ENCODE assay signal across 20 cellular contexts in genomic region chr1:23646571-23646970, GRCh38. TPM values are rescaled to one million over a fixed set of nuclear protein-coding genes. Genes with fewer than 3 reads are reported as not detected.
DNase-seq lines count a peak whose midpoint lies in the region; ATAC-seq, FAIRE-seq and TF ChIP-seq lines count a peak whose summit lies in the region.
"Had no signal": no experiment of that assay in that cellular context is flagged by ENCODE, and none has a peak within 500 bp of the region (broad histone marks: within the 10 kb centered on the region; RNA-seq: fewer than 3 reads in every experiment).

No MANE protein-coding gene starts in this region.

- H2AFZ ChIP-seq in K562 (ENCODE audit: low read depth, low read length) (no peak overlapping the region), trophoblast cell (ENCODE audit: insufficient read depth, low read length, poor library complexity) (no peak overlapping the region)
- H2AFZ ChIP-seq: GM23248 had no signal

- no peak overlapping the region for H2BK120ac ChIP-seq in trophoblast cell (ENCODE audit: insufficient read depth, low read length, poor library complexity)

- in situ Hi-C loops in K562 (cut with MboI) = no loop called here

- H2BK5ac ChIP-seq in trophoblast cell (ENCODE audit: low read depth, low read length, poor library complexity) = no peak overlapping the region

- peaks cover 26 to 54% of the 10 kb centered on the region in 2 experiments for H3K27me3 ChIP-seq in K562 (ENCODE audit: control insufficient read depth in 2 of 2, insufficient read depth in 2 of 2, low read length in 2 of 2)
- no peaks in the 10 kb centered on the region for H3K27me3 ChIP-seq in trophoblast cell (ENCODE audit: insufficient read depth, low read length)

- no peak overlapping the region for H4K12ac ChIP-seq in trophoblast cell (ENCODE audit: low read depth, low read length)

- H3K4me2 ChIP-seq in K562 (ENCODE audit: insufficient read depth, low read length) (no peak overlapping the region), trophoblast cell (ENCODE audit: low read length) (no peak overlapping the region)

- intact Hi-C loops in K562 (cut with micrococcal nuclease) = no loop called here
- intact Hi-C loops in left ventricle myocardium superior (cut with micrococcal nuclease) = no loop called here

- no peaks in the 10 kb centered on the region for H3K36me3 ChIP-seq in K562 (ENCODE audit: control insufficient read depth, insufficient read depth, low read length)
- no peaks in the 10 kb centered on the region for H3K36me3 ChIP-seq in trophoblast cell (ENCODE audit: control insufficient read depth in 1 of 2, insufficient read depth in 2 of 2, low read length in 2 of 2)

- H2AK5ac ChIP-seq in trophoblast cell (ENCODE audit: low read length) = no peak overlapping the region

- H4K91ac ChIP-seq in trophoblast cell (ENCODE audit: low read depth, low read length) = no peak overlapping the region

- H3K79me2 ChIP-seq in K562 (ENCODE audit: control insufficient read depth, insufficient read depth, low read length) (no peaks in the 10 kb centered on the region), trophoblast cell (ENCODE audit: control insufficient read depth, insufficient read depth, low read length, poor library complexity) (no peaks in the 10 kb centered on the region)

- no peak overlapping the region for H3K4ac ChIP-seq in trophoblast cell (ENCODE audit: low read depth, low read length)

- CTCF ChIA-PET in K562 (lab: Yijun Ruan, JAX; ENCODE audit: low intra/inter-chr PET ratio) = no interaction called here

- ATAC-seq in K562 (no peak), left ventricle myocardium superior (no peak)
- ATAC-seq: CD8-positive, alpha-beta T cell; GM12878 had no signal

- no peaks in the 10 kb centered on the region for H3K79me1 ChIP-seq in trophoblast cell (ENCODE audit: low read length)

- H3K9ac ChIP-seq in K562 (ENCODE audit: insufficient read depth in 1 of 2, low read depth in 2 of 2, low read length in 2 of 2) (no peak overlapping the region), trophoblast cell (ENCODE audit: low read length) (no peak overlapping the region)
- H3K9ac ChIP-seq: GM23248 had no signal

- H3K9me3 ChIP-seq in K562 (replicated peaks; ENCODE audit: control insufficient read depth, insufficient read depth, low read depth, low read length) = no peaks in the 10 kb centered on the region
- H3K9me3 ChIP-seq in trophoblast cell (ENCODE audit: insufficient read depth, low read depth, low read length) = peaks cover 5% of the 10 kb centered on the region
- H3K9me3 ChIP-seq: Caco-2 had no signal

- no peaks in the 10 kb centered on the region for H4K20me1 ChIP-seq in K562 (replicated peaks; ENCODE audit: control insufficient read depth, insufficient read depth, low read length)

- H4K8ac ChIP-seq in trophoblast cell (ENCODE audit: low read depth, low read length) = no peak overlapping the region

- no peak for TF ChIP-seq EP300 in K562 (IDR thresholded peaks at IDR 0.05; ENCODE audit: low read length)

- peaks cover 0 to 5% of the 10 kb centered on the region in 2 experiments; a peak in 1 of 5 replicates for H3K4me1 ChIP-seq in K562 (replicated peaks in 1 of 2; ENCODE audit: control insufficient read depth in 2 of 2, insufficient read depth in 2 of 2, low read length in 2 of 2)
- peaks cover 7% of the 10 kb centered on the region in 2 experiments for H3K4me1 ChIP-seq in trophoblast cell (ENCODE audit: control insufficient read depth in 1 of 2, insufficient read depth in 2 of 2, low read length in 2 of 2)
- H3K4me1 ChIP-seq: Caco-2 had no signal

- TF ChIP-seq CTCF in K562 (IDR thresholded peaks at IDR 0.05 in 2 of 3, conservative IDR thresholded peaks at IDR 0.05 in 1 of 3; ENCODE audit: insufficient read depth in 2 of 3, low read depth in 1 of 3, low read length in 3 of 3) = no peak

- DNase-seq in NCI-H82 (lab: John Stamatoyannopoulos, UW) (peak; percentile 58), K562 (ENCODE audit: extremely low read depth in 1 of 4, low spot score in 3 of 4) (no peak), trophoblast cell (peak; percentile 57 to 73), NOMO-1 treated with DMSO at 0.1 percent for 48 hours (lab: John Stamatoyannopoulos, UW; ENCODE audit: unreplicated experiment) (no peak), left ventricle myocardium superior (no peak), NCI-H526 treated with DMSO at 0.1 percent for 48 hours (lab: John Stamatoyannopoulos, UW) (no peak)
- DNase-seq: Caco-2; CD4-positive, CD25-positive, alpha-beta regulatory T cell; CD8-positive, alpha-beta T cell; DMS153; DND-41; EL; GDM1; H7; HCEC 1CT had no signal

- no TSS peak for BruUV-seq in K562 (replicated peaks; lab: Mats Ljungman, UMichigan)

- H2BK12ac ChIP-seq in trophoblast cell (ENCODE audit: low read length) = no peak overlapping the region

- H3K9me1 ChIP-seq in K562 (ENCODE audit: control insufficient read depth, insufficient read depth, low read length) = no peaks in the 10 kb centered on the region

- POLR2A ChIA-PET in K562 (lab: Yijun Ruan, JAX) = interaction anchor here (0.6 to 1.5 kb wide), 4 partner anchors 9 to 124 kb away, joined by 3 to 4 read pairs (median 3); partner anchors contain the start of gene RPL11

- no peak overlapping the region for H3K14ac ChIP-seq in trophoblast cell (ENCODE audit: low read length)

- H3K4me3 ChIP-seq in K562 (no peak overlapping the region), trophoblast cell (ENCODE audit: low read depth, low read length) (no peak overlapping the region)
- H3K4me3 ChIP-seq: GM12878, GM23248 had no signal

- WGBS in K562 (ENCODE audit: insufficient coverage, low coverage, missing lambda C conversion rate) = 2% methylated on average over 6 of the region's 6 CpGs
- no CpG with 5 or more reads among the region's 6 CpGs for WGBS in trophoblast cell (ENCODE audit: extremely low coverage, insufficient coverage, insufficient read length)

- TF ChIP-seq RAD21 in K562 (CRISPR knock-in tag; conservative IDR thresholded peaks at IDR 0.05 in 1 of 2, IDR thresholded peaks at IDR 0.05 in 1 of 2) = no peak

- no peak for FAIRE-seq in K562 (lab: Jason Lieb, UNC)
- FAIRE-seq: GM12878, GM19239, H1 had no signal

- H3K18ac ChIP-seq in trophoblast cell (ENCODE audit: low read length) = no peak overlapping the region

- no peak overlapping the region for H3K23ac ChIP-seq in trophoblast cell (ENCODE audit: low read length)

- H3K27ac ChIP-seq in K562 (ENCODE audit: extremely low read depth, low read depth, low read length) (no peak overlapping the region), trophoblast cell (ENCODE audit: low read depth, low read length) (no peak overlapping the region)
- H3K27ac ChIP-seq: C4-2B, GM23248 had no signal

- TF ChIP-seq POLR2A in K562 (conservative IDR thresholded peaks at IDR 0.05) = no peak

TF ChIP-seq in K562, 482 proteins besides CTCF, POLR2A, EP300 and RAD21:
- TF ChIP-seq NFATC3 (IDR thresholded peaks at IDR 0.05) (no peak), HMBOX1 (IDR thresholded peaks at IDR 0.05) (peak; percentile 41)

RNA-seq across cellular contexts. Expression of gene RPL11, which starts 45.0 kb away (rescaled TPM):
- total RNA-seq in K562 (2011; cell fraction: chromatin; rRNA removed; ENCODE audit: low replicate concordance) = 326 and 345 TPM in 2 replicates
- total RNA-seq in K562 (2011; cell fraction: nucleolus; rRNA removed) = 341 and 370 TPM in 2 replicates
- 557 and 1,073 TPM in 2 replicates for total RNA-seq in K562 (2011; cell fraction: nucleoplasm; rRNA removed)
- 3,111 and 3,495 TPM in 2 replicates for total RNA-seq in K562 (2014; rRNA removed)
- 3,683 and 3,950 TPM in 2 replicates for total RNA-seq in K562 (2014; rRNA removed; fragmentation: Illumina TruSeq; extraction: Trizol)
- total RNA-seq in K562 (2015; rRNA removed; fragmentation: Illumina TruSeq; extraction: Trizol) = 3,549 and 3,642 TPM in 2 replicates
- 1,751 and 1,781 TPM in 2 replicates for total RNA-seq in K562 (2021)
- polyA plus RNA-seq in K562 (2011; rRNA removed) = 2,818 and 2,821 TPM in 2 replicates
- 831 and 2,063 TPM in 2 replicates for polyA plus RNA-seq in K562 (2011; cell fraction: cytosol; rRNA removed)
- 469 and 968 TPM in 2 replicates for polyA plus RNA-seq in K562 (2011; cell fraction: nucleus; rRNA removed)
- polyA plus RNA-seq in K562 (2012) = 3,491 and 4,910 TPM in 2 replicates
- 3,852 and 4,443 TPM in 2 replicates for polyA plus RNA-seq in K562 (2014; fragmentation: Illumina TruSeq; extraction: Trizol)
- polyA plus RNA-seq in K562 (2014; fragmentation: Nextera tagmentation; extraction: Ambion mirVana) = 1,000 to 10,000 TPM; 2,542 to 2,758 TPM
- polyA plus RNA-seq in K562 (2014; rRNA removed) = 4,338 and 4,526 TPM in 2 replicates
- polyA minus RNA-seq in K562 (2011; rRNA and poly(A)+ RNA removed) = 1,269 and 1,421 TPM in 2 replicates
- polyA minus RNA-seq in K562 (2011; cell fraction: cytosol; rRNA and poly(A)+ RNA removed) = 631 and 637 TPM in 2 replicates
- 128 and 273 TPM in 2 replicates for polyA minus RNA-seq in K562 (2011; cell fraction: nucleus; rRNA and poly(A)+ RNA removed)
- polyA plus RNA-seq in trophoblast cell (2013) = 1,687 and 1,801 TPM in 2 replicates
- 626 TPM for total RNA-seq in left ventricle myocardium superior

Comparison
In these comparisons a context has a peak if more than half of its experiments do, and no peak if none do; other contexts are left out.
1. DNase-seq: peak in NCI-H82 (single experiment) and trophoblast cell (2 of 2); none in K562 (0 of 4), NOMO-1 treated with DMSO at 0.1 percent for 48 hours (single experiment), left ventricle myocardium superior (single experiment) and NCI-H526 treated with DMSO at 0.1 percent for 48 hours (single experiment).